ENCODE assay signal across 8 cellular contexts in the genomic region with DNA sequence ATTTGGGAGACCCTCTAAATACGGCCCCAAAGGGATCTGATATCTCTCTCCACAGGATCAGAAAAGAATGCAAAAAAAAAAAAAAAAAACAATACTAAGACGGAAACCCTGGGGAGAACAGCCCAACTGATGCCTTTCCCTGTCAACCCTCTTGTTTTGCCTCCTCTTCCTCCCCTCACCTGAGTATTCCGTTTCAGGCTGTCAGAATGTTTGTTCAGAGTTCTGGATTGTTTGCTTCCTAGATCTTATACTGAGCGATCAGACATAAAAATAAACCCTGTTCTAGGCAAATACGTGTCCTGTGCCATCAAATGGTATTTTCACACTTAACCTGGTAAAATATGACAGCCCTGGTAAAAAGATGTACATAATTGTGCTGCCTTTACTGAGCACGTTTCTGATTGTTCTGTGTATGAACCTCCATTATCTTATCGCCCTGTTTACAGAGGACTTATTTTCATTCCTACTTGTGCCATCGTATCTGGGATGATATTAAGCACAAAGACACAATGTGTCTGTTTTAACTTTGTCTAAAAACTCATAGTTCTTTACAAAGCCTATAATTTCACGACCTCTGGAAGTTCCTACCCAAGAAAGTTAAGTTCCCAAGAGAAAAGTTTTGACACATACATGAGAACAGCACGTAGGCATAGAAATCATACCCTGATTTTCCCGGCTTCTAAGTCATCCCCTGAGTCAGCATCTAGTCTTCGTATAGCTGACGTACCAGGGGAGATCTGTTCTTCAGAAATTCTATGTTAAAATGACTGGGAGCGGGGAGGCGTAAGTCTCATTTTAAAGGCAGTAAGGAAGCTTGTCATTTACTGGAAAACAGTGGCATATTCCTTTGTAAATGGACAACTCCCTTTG. TPM values are rescaled to one million over a fixed set of nuclear protein-coding genes. Genes with fewer than 3 reads are reported as not detected.
DNase-seq lines count a peak whose midpoint lies in the region; ATAC-seq, FAIRE-seq and TF ChIP-seq lines count a peak whose summit lies in the region.

No MANE protein-coding gene starts in this region.

- intact Hi-C loops in activated CD8-positive, alpha-beta T cell treated with anti-CD3 and anti-CD28 coated beads for 36 hours (cut with micrococcal nuclease), result no loop called here

- H3K9me3 Mint-ChIP-seq in activated CD8-positive, alpha-beta T cell treated with anti-CD3 and anti-CD28 coated beads for 36 hours, result no peaks in the 10 kb centered on the region
- no peaks in the 10 kb centered on the region for H3K9me3 Mint-ChIP-seq in activated CD8-positive, alpha-beta T cell treated with anti-CD3 and anti-CD28 coated beads, Interleukin-2, amount 10 ng/mL, durations not matched to agents 7 days and 5 days (ENCODE audit: insufficient read depth)
- no peaks in the 10 kb centered on the region for H3K9me3 Mint-ChIP-seq in brain
- peaks cover 6% of the 10 kb centered on the region for H3K9me3 Mint-ChIP-seq in type B pancreatic cell

- H3K36me3 Mint-ChIP-seq in activated CD8-positive, alpha-beta T cell treated with anti-CD3 and anti-CD28 coated beads for 36 hours (ENCODE audit: low read depth), result no peaks in the 10 kb centered on the region
- H3K36me3 Mint-ChIP-seq in activated CD8-positive, alpha-beta T cell treated with anti-CD3 and anti-CD28 coated beads, Interleukin-2, amount 10 ng/mL, durations not matched to agents 7 days and 5 days (ENCODE audit: low read depth), result no peaks in the 10 kb centered on the region
- no peaks in the 10 kb centered on the region for H3K36me3 Mint-ChIP-seq in brain
- peaks cover 3% of the 10 kb centered on the region for H3K36me3 Mint-ChIP-seq in type B pancreatic cell

- FAIRE-seq in GM19239 (lab: Jason Lieb, UNC), result no peak

- H3K27me3 Mint-ChIP-seq in activated CD8-positive, alpha-beta T cell treated with anti-CD3 and anti-CD28 coated beads for 36 hours, result no peaks in the 10 kb centered on the region
- H3K27me3 Mint-ChIP-seq in activated CD8-positive, alpha-beta T cell treated with anti-CD3 and anti-CD28 coated beads, Interleukin-2, amount 10 ng/mL, durations not matched to agents 7 days and 5 days (ENCODE audit: low read depth), result peaks cover 8% of the 10 kb centered on the region
- peaks cover 2% of the 10 kb centered on the region for H3K27me3 Mint-ChIP-seq in brain
- no peaks in the 10 kb centered on the region for H3K27me3 Mint-ChIP-seq in type B pancreatic cell

- POLR2A ChIA-PET in activated CD8-positive, alpha-beta T cell treated with anti-CD3 and anti-CD28 coated beads for 36 hours (lab: Charles Lee), result interaction anchor here (1.0 to 1.1 kb wide), 2 partner anchors 32 to 119 kb away, joined by 3 read pairs; no protein-coding TSS in a partner anchor
- POLR2A ChIA-PET in activated CD8-positive, alpha-beta T cell treated with anti-CD3 and anti-CD28 coated beads, Interleukin-2, amount 10 ng/mL, durations not matched to agents 7 days and 5 days (lab: Charles Lee), result interaction anchor here (0.7 kb wide), 1 partner anchor 10 kb away, joined by 4 read pairs; no protein-coding TSS in a partner anchor

- peaks cover 48% of the 10 kb centered on the region for H3K4me1 Mint-ChIP-seq in activated CD8-positive, alpha-beta T cell treated with anti-CD3 and anti-CD28 coated beads for 36 hours (ENCODE audit: low read depth)
- peaks cover 16% of the 10 kb centered on the region for H3K4me1 Mint-ChIP-seq in activated CD8-positive, alpha-beta T cell treated with anti-CD3 and anti-CD28 coated beads, Interleukin-2, amount 10 ng/mL, durations not matched to agents 7 days and 5 days (ENCODE audit: low read depth)
- H3K4me1 Mint-ChIP-seq in brain (peaks cover 54% of the 10 kb centered on the region), type B pancreatic cell (ENCODE audit: unreplicated experiment) (peaks cover 48% of the 10 kb centered on the region)

- H3K4me3 Mint-ChIP-seq in activated CD8-positive, alpha-beta T cell treated with anti-CD3 and anti-CD28 coated beads for 36 hours, result no peak overlapping the region
- H3K4me3 Mint-ChIP-seq in activated CD8-positive, alpha-beta T cell treated with anti-CD3 and anti-CD28 coated beads, Interleukin-2, amount 10 ng/mL, durations not matched to agents 7 days and 5 days, result no peak overlapping the region
- H3K4me3 Mint-ChIP-seq in brain (peak overlapping the region in 2 of 5 experiments; percentile 3 to 12), type B pancreatic cell (peak overlapping the region; percentile 75)

- no peak for ATAC-seq in activated CD8-positive, alpha-beta T cell treated with anti-CD3 and anti-CD28 coated beads for 36 hours
- ATAC-seq in activated CD8-positive, alpha-beta T cell treated with anti-CD3 and anti-CD28 coated beads, Interleukin-2, amount 10 ng/mL, durations not matched to agents 7 days and 5 days, result no peak
- no peak for ATAC-seq in GM21786 (IDR thresholded peaks at IDR 0.05; ENCODE audit: unreplicated experiment)

- CTCF ChIA-PET in activated CD8-positive, alpha-beta T cell treated with anti-CD3 and anti-CD28 coated beads for 36 hours (lab: Charles Lee), result interaction anchor here (0.9 to 5.3 kb wide), 19 partner anchors 9 to 91 kb away, joined by 3 to 56 read pairs (median 5); no protein-coding TSS in a partner anchor
- CTCF ChIA-PET in activated CD8-positive, alpha-beta T cell treated with anti-CD3 and anti-CD28 coated beads, Interleukin-2, amount 10 ng/mL, durations not matched to agents 7 days and 5 days (lab: Charles Lee), result interaction anchor here (0.7 to 5.2 kb wide), 12 partner anchors 9 to 137 kb away, joined by 3 to 48 read pairs (median 4); partner anchors contain the start of gene PXYLP1

- peak overlapping the region; percentile 8 for H3K27ac Mint-ChIP-seq in activated CD8-positive, alpha-beta T cell treated with anti-CD3 and anti-CD28 coated beads for 36 hours
- H3K27ac Mint-ChIP-seq in activated CD8-positive, alpha-beta T cell treated with anti-CD3 and anti-CD28 coated beads, Interleukin-2, amount 10 ng/mL, durations not matched to agents 7 days and 5 days, result no peak overlapping the region
- peak overlapping the region in 4 of 5 experiments; percentile 4 to 94 (median 93) for H3K27ac Mint-ChIP-seq in brain
- peak overlapping the region; percentile 99 for H3K27ac Mint-ChIP-seq in type B pancreatic cell

- DNase-seq in activated CD8-positive, alpha-beta T cell treated with anti-CD3 and anti-CD28 coated beads for 36 hours, result no peak
- DNase-seq in activated CD8-positive, alpha-beta T cell treated with anti-CD3 and anti-CD28 coated beads, Interleukin-2, amount 10 ng/mL, durations not matched to agents 7 days and 5 days, result no peak
- DNase-seq in medulla oblongata (ENCODE audit: extremely low spot score), result peak; percentile 30
- no peak for DNase-seq in type B pancreatic cell (ENCODE audit: extremely low spot score, unreplicated experiment)
- DNase-seq in HPDE6-E6E7 (ENCODE audit: extremely low spot score), result no peak
- DNase-seq in GM19239 (ENCODE audit: insufficient read length, low spot score), result no peak

- no peak for TF ChIP-seq CTCF in activated CD8-positive, alpha-beta T cell treated with anti-CD3 and anti-CD28 coated beads for 36 hours (IDR thresholded peaks at IDR 0.05)
- no peak for TF ChIP-seq CTCF in brain (conservative IDR thresholded peaks at IDR 0.05)
- no peak for TF ChIP-seq CTCF in type B pancreatic cell (conservative IDR thresholded peaks at IDR 0.05)

RNA-seq across cellular contexts. Expression of gene ZBTB38, which starts 0.9 kb away (rescaled TPM):
- 10 to 100 TPM; 20.4 to 21.2 TPM for total RNA-seq in activated CD8-positive, alpha-beta T cell treated with anti-CD3 and anti-CD28 coated beads for 36 hours
- total RNA-seq in activated CD8-positive, alpha-beta T cell treated with anti-CD3 and anti-CD28 coated beads, Interleukin-2, amount 10 ng/mL, durations not matched to agents 7 days and 5 days, result 10 to 100 TPM; 27.8 to 29.6 TPM
- 6.0 TPM for polyA plus RNA-seq in brain (ENCODE audit: insufficient read depth, low read depth, low replicate concordance)
- total RNA-seq in type B pancreatic cell (ENCODE audit: low replicate concordance), result 29.4 and 35.4 TPM in 2 replicates
